8 cellular contexts compared by ENCODE assay signal in the genomic region with DNA sequence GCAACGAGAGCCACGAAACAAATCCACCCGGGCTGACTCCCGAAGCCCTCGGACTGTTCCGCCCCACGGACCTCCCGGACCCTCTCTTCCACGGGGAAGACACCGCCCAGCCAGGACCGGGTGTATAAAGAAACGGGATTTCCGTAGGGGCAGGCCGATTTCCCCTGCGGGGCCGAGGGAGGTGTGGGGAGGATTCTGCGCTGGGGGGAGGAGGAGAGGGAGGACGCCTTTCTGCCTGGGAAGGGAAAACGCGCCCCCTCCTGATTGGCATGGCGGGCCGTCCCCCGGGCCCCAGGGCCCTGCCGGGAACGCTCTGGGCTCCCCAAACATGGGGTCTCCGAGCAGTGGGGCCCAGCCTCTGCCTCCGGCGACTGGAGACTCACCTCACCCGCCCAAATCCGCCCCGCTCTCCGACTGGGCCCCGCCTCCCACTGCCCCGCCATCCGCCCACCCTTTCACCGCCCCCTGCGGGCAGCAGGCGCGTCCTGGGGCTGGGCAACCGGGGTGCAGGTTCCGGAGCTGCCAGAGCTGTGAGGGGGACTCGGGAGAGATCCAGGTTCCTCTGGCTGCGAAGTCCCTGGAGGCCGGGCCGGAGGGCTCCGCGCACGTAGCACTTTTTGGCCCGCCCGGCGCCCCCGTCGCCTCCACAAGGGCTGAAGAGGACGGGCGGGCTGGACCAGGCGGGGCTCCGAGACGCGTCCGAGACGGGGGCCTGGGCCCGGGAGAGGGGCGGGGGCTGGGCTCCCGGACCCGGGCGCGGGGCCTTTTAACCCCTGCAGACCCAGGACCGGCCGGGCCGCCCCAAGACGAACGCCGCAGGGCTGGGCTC. TPM values are rescaled to one million over a fixed set of nuclear protein-coding genes. Genes with fewer than 3 reads are reported as not detected.
DNase-seq lines count a peak whose midpoint lies in the region; ATAC-seq, FAIRE-seq and TF ChIP-seq lines count a peak whose summit lies in the region.

No MANE protein-coding gene starts in this region.

- H3K4me3 ChIP-seq in HFF-Myc (replicated peaks; ENCODE audit: low read depth, low read length), result peak overlapping the region; percentile 70
- H3K4me3 ChIP-seq in epithelial cell of proximal tubule (ENCODE audit: low read depth, low read length), result peak overlapping the region; percentile 86
- peak overlapping the region; percentile 64 for H3K4me3 ChIP-seq in naive thymus-derived CD4-positive, alpha-beta T cell (ENCODE audit: low read length)

- no peak for DNase-seq in GM12891 (ENCODE audit: insufficient read length, low spot score)
- no peak for DNase-seq in HFF-Myc (ENCODE audit: extremely low read depth, low read depth)
- peak; percentile 49 for DNase-seq in NCI-H1105 (lab: John Stamatoyannopoulos, UW)
- peak; percentile 41 to 57 (median 45) for DNase-seq in activated CD8-positive, alpha-beta memory T cell treated with anti-CD3 and anti-CD28 coated beads for 48 hours (ENCODE audit: low read depth in 2 of 3, low spot score in 2 of 3)
- no peak for DNase-seq in epithelial cell of proximal tubule (ENCODE audit: low read depth)
- peak in 4 of 9 donors; percentile 7 to 79 (median 58) for DNase-seq in naive thymus-derived CD4-positive, alpha-beta T cell
- DNase-seq in stimulated activated naive CD8-positive, alpha-beta T cell treated with anti-CD3 and anti-CD28 coated beads, Interleukin-15, amount 100 ng/mL, for 72 hours, result peak in 1 of 2 donors; percentile 72

- POLR2A ChIA-PET in naive thymus-derived CD4-positive, alpha-beta T cell (lab: Charles Lee), result interaction anchor here (0.6 to 5.5 kb wide), 15 partner anchors 10 to 460 kb away, joined by 3 to 89 read pairs (median 5); partner anchors contain the start of genes ARFRP1, GMEB2, PTK6 and RTEL1

- H3K27ac Mint-ChIP-seq in naive thymus-derived CD4-positive, alpha-beta T cell, result peak overlapping the region in 6 of 9 donors; percentile 47 to 80 (median 56)
- peak overlapping the region; percentile 37 to 51 for H3K27ac Mint-ChIP-seq in stimulated activated naive CD8-positive, alpha-beta T cell treated with anti-CD3 and anti-CD28 coated beads, Interleukin-15, amount 100 ng/mL, for 72 hours

- no peak for TF ChIP-seq POLR2A in GM12891 (IDR thresholded peaks at IDR 0.05; ENCODE audit: low read depth, low read length)

- H3K36me3 ChIP-seq in naive thymus-derived CD4-positive, alpha-beta T cell (ENCODE audit: control insufficient read depth in 2 of 3, insufficient read depth in 3 of 3, low read length in 3 of 3), result peaks cover 0 to 18% (median 8%) of the 10 kb centered on the region in 3 experiments

- H3K4me3 Mint-ChIP-seq in naive thymus-derived CD4-positive, alpha-beta T cell, result peak overlapping the region; percentile 65 to 89 (median 79)
- peak overlapping the region; percentile 79 to 81 for H3K4me3 Mint-ChIP-seq in stimulated activated naive CD8-positive, alpha-beta T cell treated with anti-CD3 and anti-CD28 coated beads, Interleukin-15, amount 100 ng/mL, for 72 hours

- H3K4me1 ChIP-seq in naive thymus-derived CD4-positive, alpha-beta T cell (ENCODE audit: control insufficient read depth in 2 of 2, insufficient read depth in 2 of 2, low read length in 2 of 2), result peaks cover 11 to 14% of the 10 kb centered on the region in 2 donors

- TF ChIP-seq CTCF in HFF-Myc (IDR thresholded peaks at IDR 0.05; ENCODE audit: low read depth, low read length, missing control alignments) (peak; percentile 14), epithelial cell of proximal tubule (conservative IDR thresholded peaks at IDR 0.05; ENCODE audit: low read depth, low read length) (peak; percentile 32)

- H3K36me3 Mint-ChIP-seq in naive thymus-derived CD4-positive, alpha-beta T cell, result peaks cover 0 to 24% (median 9%) of the 10 kb centered on the region in 5 donors

- FAIRE-seq in GM12891 (lab: Jason Lieb, UNC), result peak; percentile 31

- no peaks in the 10 kb centered on the region for H3K27me3 ChIP-seq in naive thymus-derived CD4-positive, alpha-beta T cell (ENCODE audit: control insufficient read depth in 2 of 2, insufficient read depth in 2 of 2, low read length in 2 of 2)

- H3K4me1 Mint-ChIP-seq in naive thymus-derived CD4-positive, alpha-beta T cell, result peaks cover 4 to 22% (median 9%) of the 10 kb centered on the region in 7 donors
- peaks cover 43% of the 10 kb centered on the region for H3K4me1 Mint-ChIP-seq in stimulated activated naive CD8-positive, alpha-beta T cell treated with anti-CD3 and anti-CD28 coated beads, Interleukin-15, amount 100 ng/mL, for 72 hours

- peaks cover 0 to 12% (median 0%) of the 10 kb centered on the region in 5 donors for H3K27me3 Mint-ChIP-seq in naive thymus-derived CD4-positive, alpha-beta T cell
- peaks cover 6% of the 10 kb centered on the region for H3K27me3 Mint-ChIP-seq in stimulated activated naive CD8-positive, alpha-beta T cell treated with anti-CD3 and anti-CD28 coated beads, Interleukin-15, amount 100 ng/mL, for 72 hours

- CTCF ChIA-PET in naive thymus-derived CD4-positive, alpha-beta T cell (lab: Charles Lee), result interaction anchor here (1.2 kb wide), 2 partner anchors 24 kb away, joined by 3 to 8 read pairs; no protein-coding TSS in a partner anchor

- intact Hi-C loops in naive thymus-derived CD4-positive, alpha-beta T cell (cut with micrococcal nuclease), result loop anchor here (1.0 to 5.0 kb wide), 12 partner anchors 17 to 723 kb away; partner anchors contain the start of genes GMEB2 (in 1 of the 2), MRGBP (in 1 of the 2), PTK6 (in 1 of the 2) and RGS19 (in 1 of the 2)

- H3K9me3 Mint-ChIP-seq in naive thymus-derived CD4-positive, alpha-beta T cell, result peaks cover 0 to 10% (median 3%) of the 10 kb centered on the region in 11 donors
- peaks cover 11 to 18% of the 10 kb centered on the region in 2 donors for H3K9me3 Mint-ChIP-seq in stimulated activated naive CD8-positive, alpha-beta T cell treated with anti-CD3 and anti-CD28 coated beads, Interleukin-15, amount 100 ng/mL, for 72 hours

- peak overlapping the region; percentile 88 for H3K27ac ChIP-seq in naive thymus-derived CD4-positive, alpha-beta T cell (ENCODE audit: low read depth, low read length)

- peaks cover 0 to 9% (median 0%) of the 10 kb centered on the region in 3 experiments for H3K9me3 ChIP-seq in naive thymus-derived CD4-positive, alpha-beta T cell (ENCODE audit: control insufficient read depth in 2 of 3, low read length in 3 of 3)

- ATAC-seq in naive thymus-derived CD4-positive, alpha-beta T cell, result peak; percentile 52
- peak; percentile 68 for ATAC-seq in stimulated activated naive CD8-positive, alpha-beta T cell treated with anti-CD3 and anti-CD28 coated beads, Interleukin-15, amount 100 ng/mL, for 72 hours
- no peak for ATAC-seq in GM18870 (IDR thresholded peaks at IDR 0.05; ENCODE audit: unreplicated experiment)

TF ChIP-seq in GM12891, 5 proteins besides CTCF, POLR2A, EP300 and RAD21:
- TF ChIP-seq POLR2AphosphoS5 (IDR thresholded peaks at IDR 0.05; ENCODE audit: low read depth, low read length) (no peak), SPI1 (IDR thresholded peaks at IDR 0.05; ENCODE audit: low read depth, low read length) (no peak), TAF1 (IDR thresholded peaks at IDR 0.05; ENCODE audit: low read depth, low read length) (no peak), POU2F2 (IDR thresholded peaks at IDR 0.05; ENCODE audit: low read depth, low read length) (no peak), PAX5 (IDR thresholded peaks at IDR 0.05; ENCODE audit: insufficient read depth, low read length, severe bottlenecking) (no peak)

RNA-seq across cellular contexts. Expression of gene PPDPF, which starts 0.6 kb away (rescaled TPM):
- 60.0 TPM for polyA plus RNA-seq in GM12891 (2012; ENCODE audit: low read depth, missing spikeins)
- total RNA-seq in epithelial cell of proximal tubule, result 99.3 and 247 TPM in 2 replicates
- 100 to 1,000 TPM; 138 to 225 (median 184) TPM for total RNA-seq in naive thymus-derived CD4-positive, alpha-beta T cell
- 10 to 100 TPM; 67.7 to 83.1 TPM for polyA plus RNA-seq in naive thymus-derived CD4-positive, alpha-beta T cell

RNA-seq across cellular contexts. Expression of gene PTK6, which starts 17.2 kb away (rescaled TPM):
- polyA plus RNA-seq in GM12891 (2012; ENCODE audit: low read depth, missing spikeins), result 0.19 TPM
- total RNA-seq in epithelial cell of proximal tubule, result not detected in 2 replicates
- total RNA-seq in naive thymus-derived CD4-positive, alpha-beta T cell, result under 1 TPM in 4 of 5 experiments, not detected in 1; 0.19 to 0.96 (median 0.62) TPM
- polyA plus RNA-seq in naive thymus-derived CD4-positive, alpha-beta T cell, result under 1 TPM; 0.07 to 0.38 TPM

RNA-seq across cellular contexts. Expression of gene EEF1A2, which starts 21.1 kb away (rescaled TPM):
- polyA plus RNA-seq in GM12891 (2012; ENCODE audit: low read depth, missing spikeins), result 0.37 TPM
- total RNA-seq in epithelial cell of proximal tubule, result 1.2 and 20.0 TPM in 2 replicates
- total RNA-seq in naive thymus-derived CD4-positive, alpha-beta T cell, result 1 to 10 TPM in 2 of 5 experiments, under 1 TPM in 2, not detected in 1; 0.11 to 1.5 (median 0.92) TPM
- under 1 TPM in 1 of 2 donors, not detected in 1; 0.08 TPM for polyA plus RNA-seq in naive thymus-derived CD4-positive, alpha-beta T cell

RNA-seq across cellular contexts. Expression of gene SRMS, which starts 27.6 kb away (rescaled TPM):
- not detected for polyA plus RNA-seq in GM12891 (2012; ENCODE audit: low read depth, missing spikeins)
- not detected in 2 replicates for total RNA-seq in epithelial cell of proximal tubule
- under 1 TPM in 1 of 5 experiments, not detected in 4; 0.24 TPM for total RNA-seq in naive thymus-derived CD4-positive, alpha-beta T cell
- not detected for polyA plus RNA-seq in naive thymus-derived CD4-positive, alpha-beta T cell

RNA-seq across cellular contexts. Expression of gene FNDC11, which starts 34.0 kb away (rescaled TPM):
- polyA plus RNA-seq in GM12891 (2012; ENCODE audit: low read depth, missing spikeins), result 0.72 TPM
- total RNA-seq in epithelial cell of proximal tubule, result 1.7 TPM in 2 replicates
- total RNA-seq in naive thymus-derived CD4-positive, alpha-beta T cell, result 1 to 10 TPM in 1 of 5 experiments, under 1 TPM in 4; 0.30 to 1.2 (median 0.32) TPM
- polyA plus RNA-seq in naive thymus-derived CD4-positive, alpha-beta T cell, result under 1 TPM; 0.22 to 0.90 TPM

Comparison
In these comparisons a context has a peak if more than half of its experiments do, and no peak if none do; other contexts are left out.
1. DNase-seq: peak in NCI-H1105 (single experiment) and activated CD8-positive, alpha-beta memory T cell treated with anti-CD3 and anti-CD28 coated beads for 48 hours (3 of 3); none in GM12891 (single experiment), HFF-Myc (single experiment) and epithelial cell of proximal tubule (single experiment).
2. Peak in every context shown above with its lines, with median percentiles within 50 percentile points of each other: H3K4me3 ChIP-seq.